In genomic region chr10:4121531-4122380, GRCh38 we compare ENCODE assay signal across 8 cellular contexts.
DNase-seq lines count a peak whose midpoint lies in the region; ATAC-seq lines count a peak whose summit lies in the region.

No MANE protein-coding gene starts in this region.

- peak overlapping the region; percentile 56 for H3K9ac ChIP-seq in mucosa of stomach (ENCODE audit: low read length)

- peaks cover 11% of the 10 kb centered on the region for H3K27me3 Mint-ChIP-seq in T-helper 2 cell treated with Interferon-gamma antibody and Interleukin-4, amounts not matched to agents 5 μg/mL and 100 μg/mL, for 36 hours (ENCODE audit: low read depth)
- H3K27me3 Mint-ChIP-seq in naive thymus-derived CD8-positive, alpha-beta T cell: no peaks in the 10 kb centered on the region

- H3K4me3 Mint-ChIP-seq in T-helper 2 cell treated with Interferon-gamma antibody and Interleukin-4, amounts not matched to agents 5 μg/mL and 100 μg/mL, for 36 hours: no peak overlapping the region
- peak overlapping the region in 1 of 10 donors; percentile 72 for H3K4me3 Mint-ChIP-seq in naive thymus-derived CD8-positive, alpha-beta T cell

- peaks cover 12% of the 10 kb centered on the region for H3K9me3 Mint-ChIP-seq in T-helper 2 cell treated with Interferon-gamma antibody and Interleukin-4, amounts not matched to agents 5 μg/mL and 100 μg/mL, for 36 hours
- peaks cover 0 to 30% (median 7%) of the 10 kb centered on the region in 9 donors for H3K9me3 Mint-ChIP-seq in naive thymus-derived CD8-positive, alpha-beta T cell

- peaks cover 6% of the 10 kb centered on the region for H3K9me3 ChIP-seq in mucosa of stomach (ENCODE audit: control insufficient read depth, low read length)

- peak; percentile 6 for DNase-seq in NAMALWA (ENCODE audit: low spot score)
- DNase-seq in activated CD4-positive, CD25-positive, alpha-beta regulatory T cell treated with anti-CD3 and anti-CD28 coated beads, Interleukin-2, amount 50 U/mL, for 72 hours: no peak
- DNase-seq in T-helper 2 cell treated with Interferon-gamma antibody and Interleukin-4, amounts not matched to agents 5 μg/mL and 100 μg/mL, for 36 hours (ENCODE audit: low spot score): no peak
- no peak for DNase-seq in OCI-M2 (lab: John Stamatoyannopoulos, UW; ENCODE audit: unreplicated experiment)
- DNase-seq in naive thymus-derived CD8-positive, alpha-beta T cell: no peak

- no peaks in the 10 kb centered on the region for H3K27me3 ChIP-seq in mucosa of stomach (ENCODE audit: control insufficient read depth, insufficient read depth, low read length)

- H3K4me1 Mint-ChIP-seq in T-helper 2 cell treated with Interferon-gamma antibody and Interleukin-4, amounts not matched to agents 5 μg/mL and 100 μg/mL, for 36 hours (ENCODE audit: low read depth): peaks cover 14% of the 10 kb centered on the region
- peaks cover 0 to 14% (median 4%) of the 10 kb centered on the region in 4 donors for H3K4me1 Mint-ChIP-seq in naive thymus-derived CD8-positive, alpha-beta T cell

- POLR2A ChIA-PET in naive thymus-derived CD8-positive, alpha-beta T cell (lab: Charles Lee): no interaction called here

- peaks cover 8% of the 10 kb centered on the region for H3K36me3 Mint-ChIP-seq in T-helper 2 cell treated with Interferon-gamma antibody and Interleukin-4, amounts not matched to agents 5 μg/mL and 100 μg/mL, for 36 hours (ENCODE audit: low read depth)
- peaks cover 0 to 12% (median 11%) of the 10 kb centered on the region in 3 donors for H3K36me3 Mint-ChIP-seq in naive thymus-derived CD8-positive, alpha-beta T cell

- H3K27ac Mint-ChIP-seq in T-helper 2 cell treated with Interferon-gamma antibody and Interleukin-4, amounts not matched to agents 5 μg/mL and 100 μg/mL, for 36 hours: no peak overlapping the region
- H3K27ac Mint-ChIP-seq in naive thymus-derived CD8-positive, alpha-beta T cell: peak overlapping the region in 1 of 10 donors; percentile 18

- peaks cover 18% of the 10 kb centered on the region for H3K4me1 ChIP-seq in mucosa of stomach (ENCODE audit: control insufficient read depth, insufficient read depth, low read length)

- ATAC-seq in GM18870 (IDR thresholded peaks at IDR 0.05; ENCODE audit: unreplicated experiment) (peak; percentile 77), GM21786 (IDR thresholded peaks at IDR 0.05; ENCODE audit: unreplicated experiment) (peak; percentile 72)
- no peak for ATAC-seq in naive thymus-derived CD8-positive, alpha-beta T cell

- no peaks in the 10 kb centered on the region for H3K36me3 ChIP-seq in mucosa of stomach (ENCODE audit: control insufficient read depth, insufficient read depth, low read length)

- peak overlapping the region; percentile 6 for H3K4me3 ChIP-seq in mucosa of stomach (ENCODE audit: low read length)

Comparison
In these comparisons a context has a peak if more than half of its experiments do, and no peak if none do; other contexts are left out.
1. ATAC-seq: peak in GM18870 (single experiment) and GM21786 (single experiment); none in naive thymus-derived CD8-positive, alpha-beta T cell (0 of 2).